In the genomic region with DNA sequence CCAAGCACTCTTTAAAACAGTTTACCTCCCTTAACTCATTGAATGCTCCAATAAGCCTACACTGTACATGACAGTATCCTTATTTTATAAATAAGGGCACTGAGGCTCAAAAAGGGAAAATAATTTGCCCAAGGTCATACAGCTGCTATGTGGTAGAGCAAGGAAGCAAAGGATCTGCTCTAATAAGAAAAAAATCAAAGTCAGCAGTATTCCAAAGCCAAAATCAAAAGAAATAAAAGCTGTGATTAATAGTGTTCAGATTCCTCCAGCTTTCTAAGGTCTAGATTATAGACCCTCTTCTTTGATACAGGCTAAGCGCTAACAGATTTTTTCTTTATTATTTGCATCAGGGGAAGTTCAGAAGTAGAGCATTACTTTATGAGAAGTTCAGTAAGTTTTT, we compare ENCODE assay signal across 22 cellular contexts. TPM values are rescaled to one million over a fixed set of nuclear protein-coding genes. Genes with fewer than 3 reads are reported as not detected.
"Had no signal": no experiment of that assay in that cellular context is flagged by ENCODE, and none has a peak within 500 bp of the region (broad histone marks: within the 10 kb centered on the region; RNA-seq: fewer than 3 reads in every experiment).

No MANE protein-coding gene starts in this region.

- ATAC-seq: naive thymus-derived CD8-positive, alpha-beta T cell; stimulated activated effector memory CD8-positive, alpha-beta T cell treated with anti-CD3 and anti-CD28 coated beads, Interleukin-12 subunit alpha, Interleukin-12 subunit beta, amount 100 ng/mL, for 72 hours had no signal

- DNase-seq: kidney; left lung; lower lobe of right lung; mammary epithelial cell; sigmoid colon; spleen; stimulated activated CD4-positive, alpha-beta T cell treated with anti-CD3 and anti-CD28 coated beads, Interleukin-4, amount 100 ng/mL, for 24 hours; stimulated activated naive CD4-positive, alpha-beta T cell; tibial artery; upper lobe of right lung had no signal

- H3K27ac Mint-ChIP-seq: naive thymus-derived CD8-positive, alpha-beta T cell; stimulated activated effector memory CD8-positive, alpha-beta T cell treated with anti-CD3 and anti-CD28 coated beads, Interleukin-12 subunit alpha, Interleukin-12 subunit beta, amount 100 ng/mL, for 72 hours had no signal

- H3K27me3 Mint-ChIP-seq: stimulated activated naive CD8-positive, alpha-beta T cell treated with anti-CD3 and anti-CD28 coated beads, Interleukin-15, Interleukin-2, amounts not matched to agents 100 ng/mL and 50 ng/mL, for 24 hours had no signal

- H3K36me3 Mint-ChIP-seq: naive thymus-derived CD8-positive, alpha-beta T cell had no signal

- H3K9me3 Mint-ChIP-seq: immature natural killer cell; naive thymus-derived CD8-positive, alpha-beta T cell; stimulated activated effector memory CD8-positive, alpha-beta T cell treated with anti-CD3 and anti-CD28 coated beads, Interleukin-12 subunit alpha, Interleukin-12 subunit beta, amount 100 ng/mL, for 72 hours; stimulated activated naive CD8-positive, alpha-beta T cell treated with anti-CD3 and anti-CD28 coated beads, Interleukin-15, Interleukin-2, amounts not matched to agents 100 ng/mL and 50 ng/mL, for 24 hours had no signal

- H3K27ac ChIP-seq: left lung, lower lobe of right lung, ovary, prostate gland, sigmoid colon, spleen, suprapubic skin, thoracic aorta, tibial artery, upper lobe of right lung had no signal

- H3K9me3 ChIP-seq: left lung, lower lobe of right lung, ovary, prostate gland, sigmoid colon, spleen, suprapubic skin, thoracic aorta, tibial artery, upper lobe of right lung had no signal

- H3K4me3 Mint-ChIP-seq: immature natural killer cell; naive thymus-derived CD8-positive, alpha-beta T cell; stimulated activated effector memory CD8-positive, alpha-beta T cell treated with anti-CD3 and anti-CD28 coated beads, Interleukin-12 subunit alpha, Interleukin-12 subunit beta, amount 100 ng/mL, for 72 hours; stimulated activated naive CD8-positive, alpha-beta T cell treated with anti-CD3 and anti-CD28 coated beads, Interleukin-15, Interleukin-2, amounts not matched to agents 100 ng/mL and 50 ng/mL, for 24 hours had no signal

- H3K36me3 ChIP-seq: left lung, lower lobe of right lung, ovary, prostate gland, sigmoid colon, spleen, suprapubic skin, thoracic aorta, tibial artery, upper lobe of right lung had no signal

- FAIRE-seq: islet of Langerhans, kidney, small intestine, urothelium cell line had no signal

- H3K27me3 ChIP-seq: left lung, ovary, sigmoid colon, spleen, suprapubic skin, tibial artery, upper lobe of right lung had no signal

- H3K4me3 ChIP-seq: left lung, lower lobe of right lung, ovary, prostate gland, sigmoid colon, spleen, suprapubic skin, thoracic aorta, tibial artery, upper lobe of right lung had no signal

- H3K4me1 ChIP-seq: left lung, lower lobe of right lung, prostate gland, sigmoid colon, tibial artery, upper lobe of right lung had no signal

RNA-seq across cellular contexts. Expression of a gene that starts 39.3 kb away (rescaled TPM):
- total RNA-seq: naive thymus-derived CD8-positive, alpha-beta T cell had no signal
- polyA plus RNA-seq: neural cell had no signal
